Comparison of ENCODE assay signal across 21 cellular contexts in genomic region chr7:105234886-105235285, GRCh38.
A peak's percentile ranks its signal among the peaks of the same experiment; 100 is the strongest.
DNase-seq lines count a peak whose midpoint lies in the region; ATAC-seq and TF ChIP-seq lines count a peak whose summit lies in the region.
"Had no signal": no experiment of that assay in that cellular context is flagged by ENCODE, and none has a peak within 500 bp of the region (broad histone marks: within the 10 kb centered on the region; RNA-seq: fewer than 3 reads in every experiment).

No MANE protein-coding gene starts in this region.

- no peaks in the 10 kb centered on the region for H3K27me3 Mint-ChIP-seq in natural killer cell (ENCODE audit: low read depth in 2 of 2)
- no peaks in the 10 kb centered on the region for H3K27me3 Mint-ChIP-seq in natural killer cell treated with Interleukin-12 subunit alpha and Interleukin-12 subunit beta and Interleukin-15 and Interleukin-18, amount 100 ng/mL, for 72 hours
- H3K27me3 Mint-ChIP-seq: CD4-positive, CD25-positive, alpha-beta regulatory T cell; CD8-positive, alpha-beta memory T cell had no signal

- H3K9ac ChIP-seq in SK-N-MC (ENCODE audit: insufficient read length), result no peak overlapping the region
- H3K9ac ChIP-seq: BLaER1 had no signal

- DNase-seq in Right ventricle myocardium superior (no peak), left ventricle myocardium inferior (no peak), natural killer cell (no peak), SK-N-MC (ENCODE audit: low read depth, low spot score) (no peak), fibroblast of the aortic adventitia (ENCODE audit: low read depth) (peak; percentile 27), G401 (ENCODE audit: low spot score) (no peak)
- no peak for DNase-seq in natural killer cell treated with Interleukin-12 subunit alpha and Interleukin-12 subunit beta and Interleukin-15 and Interleukin-18, amount 100 ng/mL, for 72 hours (ENCODE audit: low spot score)
- DNase-seq: 8988T; CD4-positive, CD25-positive, alpha-beta regulatory T cell; CD8-positive, alpha-beta memory T cell; DMS 273 treated with DMSO at 0.1 percent for 48 hours; DMS79; EL; GF-D8; GOT3; HFFc6 had no signal

- H3K27ac ChIP-seq in left ventricle myocardium inferior (replicated peaks) (no peak overlapping the region), SK-N-MC (peak overlapping the region; percentile 58)
- H3K27ac ChIP-seq: A549, BLaER1, C4-2B had no signal

- no peaks in the 10 kb centered on the region for H3K36me3 Mint-ChIP-seq in natural killer cell
- no peaks in the 10 kb centered on the region for H3K36me3 Mint-ChIP-seq in natural killer cell treated with Interleukin-12 subunit alpha and Interleukin-12 subunit beta and Interleukin-15 and Interleukin-18, amount 100 ng/mL, for 72 hours

- TF ChIP-seq CTCF in left ventricle myocardium inferior (IDR thresholded peaks at IDR 0.05; ENCODE audit: borderline replicate concordance) (no peak), natural killer cell (IDR thresholded peaks at IDR 0.05) (no peak), fibroblast of the aortic adventitia (IDR thresholded peaks at IDR 0.05; ENCODE audit: insufficient read depth, low read length) (no peak)

- H3K36me3 ChIP-seq in left ventricle myocardium inferior (peaks cover 3% of the 10 kb centered on the region), SK-N-MC (ENCODE audit: insufficient read depth, low read length) (no peaks in the 10 kb centered on the region)
- H3K36me3 ChIP-seq: HAP-1 had no signal

- peaks cover 66 to 79% of the 10 kb centered on the region in 2 donors for H3K4me1 Mint-ChIP-seq in natural killer cell
- H3K4me1 Mint-ChIP-seq in natural killer cell treated with Interleukin-12 subunit alpha and Interleukin-12 subunit beta and Interleukin-15 and Interleukin-18, amount 100 ng/mL, for 72 hours (ENCODE audit: low read depth in 2 of 2), result peaks cover 37 to 39% of the 10 kb centered on the region in 2 donors

- H3K4me1 ChIP-seq in left ventricle myocardium inferior, result peaks cover 36% of the 10 kb centered on the region
- H3K4me1 ChIP-seq: BLaER1 had no signal

- in situ Hi-C loops in G401 (cut with HindIII; ENCODE audit: low sequenced_read_pairs), result no loop called here

- no peak overlapping the region for H3K4me3 Mint-ChIP-seq in natural killer cell
- no peak overlapping the region for H3K4me3 Mint-ChIP-seq in natural killer cell treated with Interleukin-12 subunit alpha and Interleukin-12 subunit beta and Interleukin-15 and Interleukin-18, amount 100 ng/mL, for 72 hours
- H3K4me3 Mint-ChIP-seq: CD4-positive, CD25-positive, alpha-beta regulatory T cell; CD8-positive, alpha-beta memory T cell; HFFc6 had no signal

- peak; percentile 52 for ATAC-seq in Right ventricle myocardium superior (ENCODE audit: poor library complexity)
- no peak for ATAC-seq in natural killer cell
- no peak for ATAC-seq in natural killer cell treated with Interleukin-12 subunit alpha and Interleukin-12 subunit beta and Interleukin-15 and Interleukin-18, amount 100 ng/mL, for 72 hours
- ATAC-seq in HG03342 (IDR thresholded peaks at IDR 0.05; ENCODE audit: unreplicated experiment), result no peak
- ATAC-seq: A549 had no signal

- no peak overlapping the region for H3K4me3 ChIP-seq in left ventricle myocardium inferior
- no peak overlapping the region for H3K4me3 ChIP-seq in SK-N-MC
- no peak overlapping the region for H3K4me3 ChIP-seq in fibroblast of the aortic adventitia (ENCODE audit: low read depth, low read length)
- H3K4me3 ChIP-seq: A549, BLaER1, HAP-1 had no signal

- H3K27me3 ChIP-seq in left ventricle myocardium inferior (ENCODE audit: low read depth), result no peaks in the 10 kb centered on the region
- H3K27me3 ChIP-seq: BLaER1 had no signal

- intact Hi-C loops in Right ventricle myocardium superior (cut with DNase I), result no loop called here
- intact Hi-C loops in left ventricle myocardium inferior (cut with micrococcal nuclease), result no loop called here
- intact Hi-C loops in natural killer cell (cut with micrococcal nuclease), result no loop called here

- H3K9me3 Mint-ChIP-seq in natural killer cell, result no peaks in the 10 kb centered on the region
- no peaks in the 10 kb centered on the region for H3K9me3 Mint-ChIP-seq in natural killer cell treated with Interleukin-12 subunit alpha and Interleukin-12 subunit beta and Interleukin-15 and Interleukin-18, amount 100 ng/mL, for 72 hours
- H3K9me3 Mint-ChIP-seq: CD4-positive, CD25-positive, alpha-beta regulatory T cell; CD8-positive, alpha-beta memory T cell; HFFc6 had no signal

- H3K27ac Mint-ChIP-seq in natural killer cell, result peak overlapping the region; percentile 10 to 20
- H3K27ac Mint-ChIP-seq in natural killer cell treated with Interleukin-12 subunit alpha and Interleukin-12 subunit beta and Interleukin-15 and Interleukin-18, amount 100 ng/mL, for 72 hours, result no peak overlapping the region
- H3K27ac Mint-ChIP-seq: HFFc6 had no signal

- H3K9me3 ChIP-seq in left ventricle myocardium inferior (replicated peaks), result no peaks in the 10 kb centered on the region
- H3K9me3 ChIP-seq in SK-N-MC (ENCODE audit: low read depth, low read length), result no peaks in the 10 kb centered on the region
- H3K9me3 ChIP-seq: A549, HAP-1 had no signal

Comparison
In these comparisons a context has a peak if more than half of its experiments do, and no peak if none do; other contexts are left out.
1. H3K27ac Mint-ChIP-seq: peak in natural killer cell (2 of 2); none in natural killer cell treated with Interleukin-12 subunit alpha and Interleukin-12 subunit beta and Interleukin-15 and Interleukin-18, amount 100 ng/mL, for 72 hours (0 of 2).